In genomic region chr11:119616586-119617342, GRCh38 we compare ENCODE assay signal across 1 cellular context.
TF ChIP-seq lines count a peak whose summit lies in the region.

No MANE protein-coding gene starts in this region.

TF ChIP-seq in SK-N-SH, 30 proteins besides CTCF, POLR2A, EP300 and RAD21:
- TF ChIP-seq, protein P1, sequence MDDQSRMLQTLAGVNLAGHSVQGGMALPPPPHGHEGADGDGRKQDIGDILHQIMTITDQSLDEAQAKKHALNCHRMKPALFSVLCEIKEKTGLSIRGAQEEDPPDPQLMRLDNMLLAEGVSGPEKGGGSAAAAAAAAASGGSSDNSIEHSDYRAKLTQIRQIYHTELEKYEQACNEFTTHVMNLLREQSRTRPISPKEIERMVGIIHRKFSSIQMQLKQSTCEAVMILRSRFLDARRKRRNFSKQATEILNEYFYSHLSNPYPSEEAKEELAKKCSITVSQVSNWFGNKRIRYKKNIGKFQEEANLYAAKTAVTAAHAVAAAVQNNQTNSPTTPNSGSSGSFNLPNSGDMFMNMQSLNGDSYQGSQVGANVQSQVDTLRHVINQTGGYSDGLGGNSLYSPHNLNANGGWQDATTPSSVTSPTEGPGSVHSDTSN (IDR thresholded peaks at IDR 0.05), result no peak
- TF ChIP-seq MXI1 (IDR thresholded peaks at IDR 0.05; ENCODE audit: low read depth, low read length), result no peak
